1 cellular context compared by ENCODE assay signal in genomic region chr2:111207892-111208291, GRCh38.
TF ChIP-seq lines count a peak whose summit lies in the region.

No MANE protein-coding gene starts in this region.

TF ChIP-seq in K562, 482 proteins besides CTCF, POLR2A, EP300 and RAD21 (continued from another document):
- TF ChIP-seq NFIX (CRISPR knock-in tag; IDR thresholded peaks at IDR 0.05; ENCODE audit: low read depth) (no peak), ZNF445 (CRISPR knock-in tag; IDR thresholded peaks at IDR 0.05; ENCODE audit: low read depth) (no peak), KDM5B (IDR thresholded peaks at IDR 0.05; ENCODE audit: insufficient replicate concordance, low read depth, low read length) (no peak)
- TF ChIP-seq, protein P1, sequence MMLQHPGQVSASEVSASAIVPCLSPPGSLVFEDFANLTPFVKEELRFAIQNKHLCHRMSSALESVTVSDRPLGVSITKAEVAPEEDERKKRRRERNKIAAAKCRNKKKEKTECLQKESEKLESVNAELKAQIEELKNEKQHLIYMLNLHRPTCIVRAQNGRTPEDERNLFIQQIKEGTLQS (IDR thresholded peaks at IDR 0.05), result no peak
- TF ChIP-seq, protein P1 (CRISPR knock-in tag; conservative IDR thresholded peaks at IDR 0.05), result no peak
- TF ChIP-seq, protein P2, sequence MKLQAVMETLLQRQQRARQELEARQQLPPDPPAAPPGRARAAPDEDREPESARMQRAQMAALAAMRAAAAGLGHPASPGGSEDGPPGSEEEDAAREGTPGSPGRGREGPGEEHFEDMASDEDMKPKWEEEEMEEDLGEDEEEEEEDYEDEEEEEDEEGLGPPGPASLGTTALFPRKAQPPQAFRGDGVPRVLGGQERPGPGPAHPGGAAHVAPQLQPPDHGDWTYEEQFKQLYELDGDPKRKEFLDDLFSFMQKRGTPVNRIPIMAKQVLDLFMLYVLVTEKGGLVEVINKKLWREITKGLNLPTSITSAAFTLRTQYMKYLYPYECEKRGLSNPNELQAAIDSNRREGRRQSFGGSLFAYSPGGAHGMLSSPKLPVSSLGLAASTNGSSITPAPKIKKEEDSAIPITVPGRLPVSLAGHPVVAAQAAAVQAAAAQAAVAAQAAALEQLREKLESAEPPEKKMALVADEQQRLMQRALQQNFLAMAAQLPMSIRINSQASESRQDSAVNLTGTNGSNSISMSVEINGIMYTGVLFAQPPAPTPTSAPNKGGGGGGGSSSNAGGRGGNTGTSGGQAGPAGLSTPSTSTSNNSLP (IDR thresholded peaks at IDR 0.05; ENCODE audit: borderline replicate concordance, low read depth, low read length), result no peak
TF ChIP-seq in K562: peak in this region for 0.
